ENCODE assay signal across 1 cellular context in the genomic region with DNA sequence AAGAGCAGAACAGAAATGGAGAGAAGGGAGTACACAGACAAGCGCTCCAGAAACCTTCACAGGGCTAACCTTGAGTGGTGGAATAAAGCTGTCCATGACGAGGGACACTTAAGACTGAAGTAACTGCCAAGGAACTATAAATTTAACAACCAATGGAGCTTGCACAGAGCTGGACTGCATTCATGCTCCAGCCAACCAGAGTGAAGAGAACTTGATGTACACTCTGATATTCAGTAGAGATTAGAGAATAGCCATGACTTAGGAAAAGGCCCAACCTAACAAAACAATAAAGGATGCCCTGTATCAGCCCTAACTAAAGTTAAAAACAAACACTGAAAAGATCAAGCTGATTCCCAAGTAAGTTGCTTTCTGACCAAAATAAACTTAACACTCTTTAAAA.
TF ChIP-seq lines count a peak whose summit lies in the region.

No MANE protein-coding gene starts in this region.

TF ChIP-seq in K562, 482 proteins besides CTCF, POLR2A, EP300 and RAD21 (continued from another document):
- TF ChIP-seq, protein P1, sequence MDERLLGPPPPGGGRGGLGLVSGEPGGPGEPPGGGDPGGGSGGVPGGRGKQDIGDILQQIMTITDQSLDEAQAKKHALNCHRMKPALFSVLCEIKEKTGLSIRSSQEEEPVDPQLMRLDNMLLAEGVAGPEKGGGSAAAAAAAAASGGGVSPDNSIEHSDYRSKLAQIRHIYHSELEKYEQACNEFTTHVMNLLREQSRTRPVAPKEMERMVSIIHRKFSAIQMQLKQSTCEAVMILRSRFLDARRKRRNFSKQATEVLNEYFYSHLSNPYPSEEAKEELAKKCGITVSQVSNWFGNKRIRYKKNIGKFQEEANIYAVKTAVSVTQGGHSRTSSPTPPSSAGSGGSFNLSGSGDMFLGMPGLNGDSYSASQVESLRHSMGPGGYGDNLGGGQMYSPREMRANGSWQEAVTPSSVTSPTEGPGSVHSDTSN (CRISPR knock-in tag; IDR thresholded peaks at IDR 0.05; ENCODE audit: low read depth): no peak
- TF ChIP-seq, protein P1 (tag; conservative IDR thresholded peaks at IDR 0.05; ENCODE audit: low read depth): 0 out of 2 replicates have a peak, but pooled peaks have one; percentile 22
- no peak for TF ChIP-seq CGGBP1 (CRISPR knock-in tag; IDR thresholded peaks at IDR 0.05)
- no peak for TF ChIP-seq NBN (IDR thresholded peaks at IDR 0.05; ENCODE audit: low read depth)
